8 cellular contexts compared by ENCODE assay signal in the genomic region with DNA sequence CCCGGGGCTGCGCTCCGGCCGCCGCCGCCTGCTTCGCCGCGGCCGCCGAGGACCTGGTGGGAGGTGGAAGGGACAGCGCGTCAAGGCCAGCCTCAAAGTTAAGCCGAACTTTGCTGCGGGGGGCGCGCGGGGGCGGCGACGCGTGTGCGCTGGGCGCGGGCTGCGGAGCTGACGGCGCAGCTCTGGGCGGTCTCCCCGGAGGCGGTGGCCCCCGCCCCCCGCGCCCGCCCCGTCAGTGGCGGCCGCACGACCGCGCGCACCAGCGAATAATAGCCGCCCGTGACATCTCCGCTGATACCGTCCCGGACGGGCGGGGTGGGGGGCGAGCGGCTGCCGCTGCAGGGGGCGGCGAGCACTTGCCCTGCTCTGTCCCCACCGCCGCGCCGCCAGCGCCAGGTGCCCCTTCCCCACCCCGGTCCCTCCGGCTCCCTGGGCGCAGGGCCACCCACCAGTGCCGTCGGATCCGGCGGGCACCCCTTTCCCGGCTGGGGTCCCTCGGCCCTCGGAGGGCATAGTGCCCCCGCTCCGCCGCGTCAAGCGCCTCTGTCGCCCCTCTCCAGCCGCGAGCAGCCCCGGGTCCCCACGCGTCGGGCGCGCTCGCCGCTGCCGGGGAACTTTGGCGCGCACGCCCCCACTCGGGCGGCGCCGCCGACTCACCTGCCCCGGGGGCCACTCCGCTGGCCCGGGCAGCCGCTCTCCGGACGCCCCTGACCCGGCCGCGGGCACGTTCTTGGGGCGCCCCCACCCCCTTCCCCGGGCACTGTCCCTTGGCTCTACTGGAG. TPM values are rescaled to one million over a fixed set of nuclear protein-coding genes. Genes with fewer than 3 reads are reported as not detected.
DNase-seq lines count a peak whose midpoint lies in the region; ATAC-seq, FAIRE-seq and TF ChIP-seq lines count a peak whose summit lies in the region.

No MANE protein-coding gene starts in this region.

- peak; percentile 36 for ATAC-seq in stimulated activated naive CD8-positive, alpha-beta T cell treated with anti-CD3 and anti-CD28 coated beads, Interleukin-15, amount 100 ng/mL, for 72 hours

- H3K4me3 Mint-ChIP-seq in stimulated activated naive CD8-positive, alpha-beta T cell treated with anti-CD3 and anti-CD28 coated beads, Interleukin-15, amount 100 ng/mL, for 72 hours, result peak overlapping the region; percentile 20 to 49

- H3K36me3 ChIP-seq in iPS-15b (ENCODE audit: control insufficient read depth, insufficient read depth, low read length) (no peaks in the 10 kb centered on the region), kidney (ENCODE audit: control insufficient read depth in 1 of 2, insufficient read depth in 2 of 2, low read length in 2 of 2) (no peaks in the 10 kb centered on the region)

- no peak for FAIRE-seq in kidney (lab: Jason Lieb, UNC)

- no peak for TF ChIP-seq CTCF in kidney (IDR thresholded peaks at IDR 0.05; ENCODE audit: borderline replicate concordance, extremely low read depth, insufficient read depth)

- DNase-seq in D341Med (ENCODE audit: low spot score) (peak; percentile 67), HuH-7 (ENCODE audit: low spot score) (peak; percentile 54), superior temporal gyrus (ENCODE audit: extremely low spot score) (no peak), kidney (no peak), NCI-H2029 (lab: John Stamatoyannopoulos, UW) (no peak)
- DNase-seq in activated naive CD4-positive, alpha-beta T cell treated with anti-CD3 and anti-CD28 coated beads, Interleukin-2, amount 50 U/mL, for 16 hours, result peak; percentile 51
- peak; percentile 38 to 40 for DNase-seq in stimulated activated naive CD8-positive, alpha-beta T cell treated with anti-CD3 and anti-CD28 coated beads, Interleukin-15, amount 100 ng/mL, for 72 hours

- no peak overlapping the region for H3K9ac ChIP-seq in iPS-15b (ENCODE audit: low read depth, low read length)
- no peak overlapping the region for H3K9ac ChIP-seq in kidney (ENCODE audit: low read length in 2 of 2)

- peaks cover 31% of the 10 kb centered on the region for H3K4me1 Mint-ChIP-seq in stimulated activated naive CD8-positive, alpha-beta T cell treated with anti-CD3 and anti-CD28 coated beads, Interleukin-15, amount 100 ng/mL, for 72 hours

- H3K27me3 Mint-ChIP-seq in stimulated activated naive CD8-positive, alpha-beta T cell treated with anti-CD3 and anti-CD28 coated beads, Interleukin-15, amount 100 ng/mL, for 72 hours, result peaks cover 15% of the 10 kb centered on the region

- H3K27ac Mint-ChIP-seq in stimulated activated naive CD8-positive, alpha-beta T cell treated with anti-CD3 and anti-CD28 coated beads, Interleukin-15, amount 100 ng/mL, for 72 hours, result no peak overlapping the region

- H3K4me3 ChIP-seq in iPS-15b (ENCODE audit: low read depth, low read length), result peak overlapping the region; percentile 52
- peak overlapping the region in 1 of 2 donors; percentile 29 for H3K4me3 ChIP-seq in kidney (ENCODE audit: low read length in 2 of 2)

- H3K4me1 ChIP-seq in iPS-15b (ENCODE audit: control insufficient read depth, insufficient read depth, low read length) (peaks cover 5% of the 10 kb centered on the region), kidney (ENCODE audit: control insufficient read depth in 1 of 2, insufficient read depth in 1 of 2, low read depth in 1 of 2, low read length in 2 of 2) (peaks cover 0 to 2% of the 10 kb centered on the region in 2 donors)

- peaks cover 21% of the 10 kb centered on the region for H3K27me3 ChIP-seq in iPS-15b (ENCODE audit: control insufficient read depth, insufficient read depth, low read length)

- no peaks in the 10 kb centered on the region for H3K9me3 Mint-ChIP-seq in stimulated activated naive CD8-positive, alpha-beta T cell treated with anti-CD3 and anti-CD28 coated beads, Interleukin-15, amount 100 ng/mL, for 72 hours

- no peaks in the 10 kb centered on the region for H3K9me3 ChIP-seq in iPS-15b (ENCODE audit: control insufficient read depth, insufficient read depth, low read length)
- H3K9me3 ChIP-seq in kidney (ENCODE audit: control insufficient read depth in 1 of 2, low read length in 2 of 2), result no peaks in the 10 kb centered on the region

- intact Hi-C loops in kidney (cut with DNase I), result no loop called here

- H3K27ac ChIP-seq in kidney (ENCODE audit: low read depth in 2 of 2, low read length in 2 of 2), result no peak overlapping the region

RNA-seq across cellular contexts. Expression of a gene that starts 0.8 kb away (rescaled TPM):
- total RNA-seq in kidney, result 6.1 TPM
- 1.6 TPM for polyA plus RNA-seq in kidney (ENCODE audit: insufficient read depth, low read depth, low replicate concordance)

RNA-seq across cellular contexts. Expression of a gene that starts 12.4 kb away (rescaled TPM):
- 4.0 TPM for total RNA-seq in kidney
- 5.5 TPM for polyA plus RNA-seq in kidney (ENCODE audit: insufficient read depth, low read depth, low replicate concordance)

Comparison
In these comparisons a context has a peak if more than half of its experiments do, and no peak if none do; other contexts are left out.
1. DNase-seq: peak in D341Med (single experiment), HuH-7 (single experiment), activated naive CD4-positive, alpha-beta T cell treated with anti-CD3 and anti-CD28 coated beads, Interleukin-2, amount 50 U/mL, for 16 hours (single experiment) and stimulated activated naive CD8-positive, alpha-beta T cell treated with anti-CD3 and anti-CD28 coated beads, Interleukin-15, amount 100 ng/mL, for 72 hours (2 of 2); none in superior temporal gyrus (single experiment), kidney (single experiment) and NCI-H2029 (single experiment).